25 cellular contexts compared by ENCODE assay signal in genomic region chr5:77321793-77322394, GRCh38.
"Had no signal": no experiment of that assay in that cellular context is flagged by ENCODE, and none has a peak within 500 bp of the region (broad histone marks: within the 10 kb centered on the region; RNA-seq: fewer than 3 reads in every experiment).

No MANE protein-coding gene starts in this region.

- H3K9me3 ChIP-seq: testis, upper lobe of left lung had no signal

- H3K79me2 ChIP-seq: hepatocyte had no signal

- H3K36me3 ChIP-seq: upper lobe of left lung had no signal

- H3K4me1 ChIP-seq: testis, upper lobe of left lung had no signal

- ATAC-seq: activated CD4-positive, CD25-positive, alpha-beta regulatory T cell treated with anti-CD3 and anti-CD28 coated beads, Interleukin-2, amount 50 U/mL, for 24 hours; activated naive CD8-positive, alpha-beta T cell treated with anti-CD3 and anti-CD28 coated beads, Interleukin-2, amount 50 U/mL, for 24 hours; esophagus mucosa; left lobe of liver; naive thymus-derived CD4-positive, alpha-beta T cell; sciatic nerve; stimulated activated naive B cell treated with anti-CD40 and anti-IgM and Interleukin-4, amounts not matched to agents 10 μg/mL and 1 μg/mL and 100 μg/mL, for 72 hours had no signal

- H3K27ac ChIP-seq: hepatocyte, testis, upper lobe of left lung had no signal

- H3K4me3 ChIP-seq: hepatocyte, lung, smooth muscle cell, testis, upper lobe of left lung had no signal

- H3K36me3 Mint-ChIP-seq: activated naive CD4-positive, alpha-beta T cell treated with anti-CD3 and anti-CD28 coated beads, Interleukin-2, amount 10 ng/mL, durations not matched to agents 7 days and 5 days; brain; immature natural killer cell; naive thymus-derived CD4-positive, alpha-beta T cell; stimulated activated naive B cell treated with anti-CD40 and anti-IgM and Interleukin-4, amounts not matched to agents 10 μg/mL and 1 μg/mL and 100 μg/mL, for 72 hours had no signal

- H3K4me2 ChIP-seq: hepatocyte, smooth muscle cell had no signal

- DNase-seq: activated CD4-positive, alpha-beta memory T cell treated with anti-CD3 and anti-CD28 coated beads, Interleukin-2, amount 10 ng/mL, durations not matched to agents 7 days and 5 days; activated CD4-positive, alpha-beta T cell treated with anti-CD3 and anti-CD28 coated beads, Interleukin-2, amount 10 ng/mL, durations not matched to agents 24 days and 14 days; activated effector memory CD4-positive, alpha-beta T cell treated with anti-CD3 and anti-CD28 coated beads, Interleukin-2, amount 50 U/mL, for 16 hours; activated naive CD4-positive, alpha-beta T cell treated with anti-CD3 and anti-CD28 coated beads, Interleukin-2, amount 10 ng/mL, durations not matched to agents 7 days and 5 days; activated naive CD8-positive, alpha-beta T cell treated with anti-CD3 and anti-CD28 coated beads, Interleukin-2, amount 50 U/mL, for 24 hours; activated T-cell treated with anti-CD3 and anti-CD28 coated beads for 4 hours; aorta; dermis blood vessel endothelial cell; effector memory CD4-positive, alpha-beta T cell; foreskin melanocyte; immature natural killer cell; naive thymus-derived CD4-positive, alpha-beta T cell; stimulated activated CD4-positive, alpha-beta T cell treated with anti-CD3 and anti-CD28 coated beads, Interleukin-15, amount 100 ng/mL, for 24 hours; stimulated activated naive B cell treated with anti-CD40 and anti-IgM and Interleukin-4, amounts not matched to agents 10 μg/mL and 1 μg/mL and 100 μg/mL, for 72 hours; testis had no signal

- H3K9me3 Mint-ChIP-seq: activated CD4-positive, alpha-beta memory T cell treated with anti-CD3 and anti-CD28 coated beads, Interleukin-2, amount 10 ng/mL, durations not matched to agents 7 days and 5 days; activated CD4-positive, alpha-beta T cell treated with anti-CD3 and anti-CD28 coated beads, Interleukin-2, amount 10 ng/mL, durations not matched to agents 24 days and 14 days; activated naive CD4-positive, alpha-beta T cell treated with anti-CD3 and anti-CD28 coated beads, Interleukin-2, amount 10 ng/mL, durations not matched to agents 7 days and 5 days; activated naive CD8-positive, alpha-beta T cell treated with anti-CD3 and anti-CD28 coated beads, Interleukin-2, amount 50 U/mL, for 24 hours; brain; immature natural killer cell; neural crest cell; stimulated activated naive B cell treated with anti-CD40 and anti-IgM and Interleukin-4, amounts not matched to agents 10 μg/mL and 1 μg/mL and 100 μg/mL, for 72 hours had no signal

- H3K27ac Mint-ChIP-seq: activated CD4-positive, alpha-beta memory T cell treated with anti-CD3 and anti-CD28 coated beads, Interleukin-2, amount 10 ng/mL, durations not matched to agents 7 days and 5 days; activated CD4-positive, alpha-beta T cell treated with anti-CD3 and anti-CD28 coated beads, Interleukin-2, amount 10 ng/mL, durations not matched to agents 24 days and 14 days; activated naive CD4-positive, alpha-beta T cell treated with anti-CD3 and anti-CD28 coated beads, Interleukin-2, amount 10 ng/mL, durations not matched to agents 7 days and 5 days; activated naive CD8-positive, alpha-beta T cell treated with anti-CD3 and anti-CD28 coated beads, Interleukin-2, amount 50 U/mL, for 24 hours; immature natural killer cell; naive thymus-derived CD4-positive, alpha-beta T cell; stimulated activated naive B cell treated with anti-CD40 and anti-IgM and Interleukin-4, amounts not matched to agents 10 μg/mL and 1 μg/mL and 100 μg/mL, for 72 hours had no signal

- H3K27me3 ChIP-seq: hepatocyte, testis, upper lobe of left lung had no signal
